Comparison of ENCODE assay signal across 6 cellular contexts in genomic region chr10:85445702-85446101, GRCh38.
"Had no signal": no experiment of that assay in that cellular context is flagged by ENCODE, and none has a peak within 500 bp of the region (broad histone marks: within the 10 kb centered on the region; RNA-seq: fewer than 3 reads in every experiment).

No MANE protein-coding gene starts in this region.

- ATAC-seq: HepG2, K562 had no signal

- H3K4me3 Mint-ChIP-seq: IgD-negative memory B cell had no signal

- H3K27ac Mint-ChIP-seq: IgD-negative memory B cell had no signal

- H3K27ac ChIP-seq: HL-60 had no signal

- DNase-seq: IMR-90, KBM-7 had no signal

- H3K4me3 ChIP-seq: K562 had no signal

- H3K36me3 Mint-ChIP-seq: IgD-negative memory B cell had no signal
